In genomic region chrX:14356401-14356800, GRCh38 we compare ENCODE assay signal across 27 cellular contexts.
DNase-seq lines count a peak whose midpoint lies in the region; FAIRE-seq and TF ChIP-seq lines count a peak whose summit lies in the region.
"Had no signal": no experiment of that assay in that cellular context is flagged by ENCODE, and none has a peak within 500 bp of the region (broad histone marks: within the 10 kb centered on the region; RNA-seq: fewer than 3 reads in every experiment).

No MANE protein-coding gene starts in this region.

- TF ChIP-seq CTCF in HFFc6 (IDR thresholded peaks at IDR 0.05) (no peak), choroid plexus epithelial cell (conservative IDR thresholded peaks at IDR 0.05; ENCODE audit: low read depth, low read length) (no peak), prostate gland (IDR thresholded peaks at IDR 0.05) (no peak), Caco-2 (IDR thresholded peaks at IDR 0.05; ENCODE audit: insufficient read depth in 1 of 2, low read depth in 1 of 2, low read length in 1 of 2, severe bottlenecking in 1 of 2, unreplicated experiment in 1 of 2) (no peak)

- H3K4me1 Mint-ChIP-seq in HFFc6 (ENCODE audit: low read depth), result peaks cover 65% of the 10 kb centered on the region
- H3K4me1 Mint-ChIP-seq in Caco-2 (ENCODE audit: low read depth, unreplicated experiment), result no peaks in the 10 kb centered on the region

- no TSS peak for BruUV-seq in Caco-2 (replicated peaks; lab: Mats Ljungman, UMichigan)

- no peak overlapping the region for H2AFZ ChIP-seq in ACC112 (ENCODE audit: low read length, unreplicated experiment)
- H2AFZ ChIP-seq: GM23338 had no signal

- POLR2A ChIA-PET in Caco-2 (lab: Charles Lee), result no interaction called here

- TF ChIP-seq POLR2A in prostate gland (IDR thresholded peaks at IDR 0.05), result no peak

- H3K27ac Mint-ChIP-seq in HFFc6 (peak overlapping the region; percentile 55; the same call in 1 of the 2 replicates), Caco-2 (ENCODE audit: unreplicated experiment) (no peak overlapping the region)
- H3K27ac Mint-ChIP-seq: CD4-positive, alpha-beta T cell; effector memory CD8-positive, alpha-beta T cell; GM23338; nephron progenitor cell; progenitor cell of endocrine pancreas had no signal

- DNase-seq in HFFc6, result peak; percentile 73
- DNase-seq in choroid plexus epithelial cell (ENCODE audit: low read depth), result peak; percentile 59
- peak; percentile 22 for DNase-seq in iris pigment epithelial cell (ENCODE audit: low read depth)
- no peak for DNase-seq in prostate gland (ENCODE audit: low spot score)
- no peak for DNase-seq in RCC 7860 (ENCODE audit: low spot score)
- DNase-seq in LoVo (ENCODE audit: low spot score), result no peak
- no peak for DNase-seq in Caco-2
- DNase-seq: activated CD8-positive, alpha-beta memory T cell treated with anti-CD3 and anti-CD28 coated beads, Interleukin-2, amount 50 U/mL, for 4 hours; activated gamma-delta T cell; amygdala; CD4-positive, alpha-beta T cell; cerebellar nuclear complex; DMS79; effector memory CD8-positive, alpha-beta T cell; gastrocnemius medialis; left cardiac atrium; NCI-H1105; NCI-H510A; nephron progenitor cell; stimulated activated CD4-positive, alpha-beta T cell treated with anti-CD3 and anti-CD28 coated beads, Interleukin-12 subunit alpha, Interleukin-12 subunit beta, amount 100 ng/mL, for 4 hours; stimulated activated CD8-positive, alpha-beta memory T cell treated with anti-CD3 and anti-CD28 coated beads, Interleukin-4, amount 100 ng/mL, for 48 hours had no signal

- no peaks in the 10 kb centered on the region for H3K9me3 Mint-ChIP-seq in HFFc6
- no peaks in the 10 kb centered on the region for H3K9me3 Mint-ChIP-seq in Caco-2 (ENCODE audit: unreplicated experiment)
- H3K9me3 Mint-ChIP-seq: CD4-positive, alpha-beta T cell had no signal

- CTCF ChIA-PET in Caco-2 (lab: Charles Lee), result no interaction called here

- H3K4me1 ChIP-seq in ACC112 (ENCODE audit: control insufficient read depth, insufficient read depth, low read length, unreplicated experiment), result peaks cover 41% of the 10 kb centered on the region
- H3K4me1 ChIP-seq in prostate gland (replicated peaks), result no peaks in the 10 kb centered on the region
- H3K4me1 ChIP-seq in Caco-2, result peaks cover 12% of the 10 kb centered on the region; the same call in 1 of the 2 replicates
- H3K4me1 ChIP-seq: A549, gastrocnemius medialis had no signal

- H3K27me3 Mint-ChIP-seq in HFFc6 (ENCODE audit: insufficient read depth), result no peaks in the 10 kb centered on the region
- no peaks in the 10 kb centered on the region for H3K27me3 Mint-ChIP-seq in Caco-2 (ENCODE audit: insufficient read depth, unreplicated experiment)
- H3K27me3 Mint-ChIP-seq: CD4-positive, alpha-beta T cell; effector memory CD8-positive, alpha-beta T cell; progenitor cell of endocrine pancreas had no signal

- H3K27me3 ChIP-seq in ACC112 (ENCODE audit: insufficient read depth, low read length), result no peaks in the 10 kb centered on the region
- H3K27me3 ChIP-seq in prostate gland (replicated peaks; ENCODE audit: insufficient read depth), result no peaks in the 10 kb centered on the region
- no peaks in the 10 kb centered on the region for H3K27me3 ChIP-seq in Caco-2 (replicated peaks; ENCODE audit: control insufficient read depth, insufficient read depth, low read length)
- H3K27me3 ChIP-seq: gastrocnemius medialis had no signal

- no peak for FAIRE-seq in RCC 7860 (lab: Jason Lieb, UNC)
- FAIRE-seq: A549, GM18507 had no signal

- H3K9me3 ChIP-seq in prostate gland (no peaks in the 10 kb centered on the region), Caco-2 (no peaks in the 10 kb centered on the region)
- H3K9me3 ChIP-seq: A549, gastrocnemius medialis had no signal

- peak overlapping the region; percentile 17; the same call in 1 of the 2 replicates for H3K4me3 Mint-ChIP-seq in HFFc6
- no peak overlapping the region for H3K4me3 Mint-ChIP-seq in Caco-2 (ENCODE audit: unreplicated experiment)
- H3K4me3 Mint-ChIP-seq: CD4-positive, alpha-beta T cell; effector memory CD8-positive, alpha-beta T cell; GM23338; nephron progenitor cell had no signal

- H3K36me3 Mint-ChIP-seq in HFFc6 (ENCODE audit: low read depth), result no peaks in the 10 kb centered on the region
- peaks cover 6% of the 10 kb centered on the region for H3K36me3 Mint-ChIP-seq in Caco-2 (ENCODE audit: insufficient read depth, unreplicated experiment)

- peak overlapping the region; percentile 70 for H3K27ac ChIP-seq in ACC112 (ENCODE audit: low read depth, low read length)
- H3K27ac ChIP-seq in prostate gland, result no peak overlapping the region
- H3K27ac ChIP-seq: A549, gastrocnemius medialis, KMS-11 had no signal

- intact Hi-C loops in prostate gland (cut with DNase I) (no loop called here), Caco-2 (cut with micrococcal nuclease; ENCODE audit: unreplicated experiment) (no loop called here)

- 90% methylated on average over 1 of the region's 1 CpG for WGBS in prostate gland

- H3K36me3 ChIP-seq in ACC112 (ENCODE audit: insufficient read depth, low read length), result no peaks in the 10 kb centered on the region
- H3K36me3 ChIP-seq in prostate gland, result no peaks in the 10 kb centered on the region
- H3K36me3 ChIP-seq in Caco-2 (ENCODE audit: control insufficient read depth, insufficient read depth, low read length), result no peaks in the 10 kb centered on the region
- H3K36me3 ChIP-seq: gastrocnemius medialis had no signal

- peak overlapping the region; percentile 44; the same call in 1 of the 2 replicates for H3K4me3 ChIP-seq in ACC112 (ENCODE audit: low read depth, low read length)
- no peak overlapping the region for H3K4me3 ChIP-seq in choroid plexus epithelial cell (ENCODE audit: low read depth, low read length)
- H3K4me3 ChIP-seq in prostate gland, result no peak overlapping the region
- no peak overlapping the region for H3K4me3 ChIP-seq in Caco-2 (ENCODE audit: low read depth, low read length)
- H3K4me3 ChIP-seq: A549, gastrocnemius medialis, GM23338 had no signal

- no peaks in the 10 kb centered on the region for H3K79me2 ChIP-seq in ACC112 (ENCODE audit: control insufficient read depth, insufficient read depth, low read length, unreplicated experiment)

Comparison
In these comparisons a context has a peak if more than half of its experiments do, and no peak if none do; other contexts are left out.
1. DNase-seq: peak in HFFc6 (single experiment), choroid plexus epithelial cell (single experiment) and iris pigment epithelial cell (single experiment); none in prostate gland (single experiment), RCC 7860 (single experiment), LoVo (single experiment) and Caco-2 (0 of 2).